10 cellular contexts compared by ENCODE assay signal in genomic region chr5:344668-345067, GRCh38. TPM values are rescaled to one million over a fixed set of nuclear protein-coding genes. Genes with fewer than 3 reads are reported as not detected.
"Had no signal": no experiment of that assay in that cellular context is flagged by ENCODE, and none has a peak within 500 bp of the region (broad histone marks: within the 10 kb centered on the region; RNA-seq: fewer than 3 reads in every experiment).

No MANE protein-coding gene starts in this region.

- H3K27me3 ChIP-seq: ascending aorta had no signal

- DNase-seq: foreskin melanocyte, occipital lobe had no signal

- H3K4me1 ChIP-seq: ascending aorta, prostate gland had no signal

- H3K9me3 Mint-ChIP-seq: nephron had no signal

- H3K9me3 ChIP-seq: ascending aorta, heart left ventricle, prostate gland, suprapubic skin had no signal

- FAIRE-seq: colon had no signal

- H3K4me3 Mint-ChIP-seq: activated naive CD8-positive, alpha-beta T cell had no signal

- H3K27ac ChIP-seq: ascending aorta, cardiac muscle cell, heart left ventricle, prostate gland, suprapubic skin had no signal

- H3K27ac Mint-ChIP-seq: activated naive CD8-positive, alpha-beta T cell had no signal

- H3K36me3 ChIP-seq: ascending aorta, cardiac muscle cell, heart left ventricle, prostate gland, suprapubic skin had no signal

RNA-seq across cellular contexts. Expression of gene AHRR, which starts 23.2 kb away (rescaled TPM):
- total RNA-seq: ascending aorta had no signal
